ENCODE assay signal across 19 cellular contexts in genomic region chr14:68082698-68083291, GRCh38.
DNase-seq lines count a peak whose midpoint lies in the region; ATAC-seq, FAIRE-seq and TF ChIP-seq lines count a peak whose summit lies in the region.
"Had no signal": no experiment of that assay in that cellular context is flagged by ENCODE, and none has a peak within 500 bp of the region (broad histone marks: within the 10 kb centered on the region; RNA-seq: fewer than 3 reads in every experiment).

No MANE protein-coding gene starts in this region.

- H3K36me3 ChIP-seq in HCT116 (ENCODE audit: control insufficient read depth in 1 of 2, insufficient read depth in 2 of 2, low read length in 2 of 2) (no peaks in the 10 kb centered on the region), uterus (no peaks in the 10 kb centered on the region), colonic mucosa (no peaks in the 10 kb centered on the region)

- no peaks in the 10 kb centered on the region for H3K27me3 ChIP-seq in HCT116 (ENCODE audit: insufficient read depth, low read length)
- H3K27me3 ChIP-seq in uterus = no peaks in the 10 kb centered on the region
- no peaks in the 10 kb centered on the region for H3K27me3 ChIP-seq in colonic mucosa

- H3K79me2 ChIP-seq in HCT116 (ENCODE audit: insufficient read depth, low read length) = no peaks in the 10 kb centered on the region

- H4K20me1 ChIP-seq in HCT116 (ENCODE audit: insufficient read depth) = no peaks in the 10 kb centered on the region

- TF ChIP-seq RAD21 in HCT116 (IDR thresholded peaks at IDR 0.05; ENCODE audit: low read depth) = no peak

- H2AFZ ChIP-seq in HCT116 (ENCODE audit: low read depth, low read length, poor library complexity, severe bottlenecking) = no peak overlapping the region

- no peak overlapping the region for H3K4me3 ChIP-seq in HCT116 (replicated peaks in 1 of 2; ENCODE audit: low read depth in 1 of 2, low read length in 2 of 2)
- no peak overlapping the region for H3K4me3 ChIP-seq in epithelial cell of esophagus (ENCODE audit: low read length)
- H3K4me3 ChIP-seq in uterus = no peak overlapping the region
- H3K4me3 ChIP-seq in colonic mucosa = no peak overlapping the region

- ATAC-seq in HCT116 = no peak

- H3K9ac ChIP-seq in HCT116 (ENCODE audit: low read length) (no peak overlapping the region), colonic mucosa (ENCODE audit: low read depth in 2 of 2, low read length in 2 of 2) (no peak overlapping the region)

- POLR2A ChIA-PET in HCT116 (lab: Charles Lee) = no interaction called here

- DNase-seq in HCT116 (ENCODE audit: low read depth, low spot score) (no peak), epithelial cell of esophagus (ENCODE audit: low read depth) (peak; percentile 41), uterus (no peak), NCI-H2081 (lab: John Stamatoyannopoulos, UW) (no peak), colonic mucosa (no peak), EL (no peak)
- DNase-seq: AML-193, DMS79, GOT3, KG1, MV-4-11, NCI-H1694 treated with DMSO at 0.1 percent for 48 hours, NCI-H2107, NCI-H510A, NCI-H774, OCI-M1, RPMI8226 had no signal

- TF ChIP-seq CTCF in HCT116 (IDR thresholded peaks at IDR 0.05 in 2 of 3, conservative IDR thresholded peaks at IDR 0.05 in 1 of 3; ENCODE audit: borderline replicate concordance in 1 of 3, insufficient read depth in 1 of 3, low read depth in 2 of 3, low read length in 2 of 3) (no peak), epithelial cell of esophagus (IDR thresholded peaks at IDR 0.05; ENCODE audit: insufficient read depth, low read depth, low read length, missing control alignments) (no peak), uterus (IDR thresholded peaks at IDR 0.05) (no peak), colonic mucosa (IDR thresholded peaks at IDR 0.05) (no peak)

- H3K27ac ChIP-seq in HCT116 (ENCODE audit: low read depth, low read length) (peak overlapping the region; percentile 74; the same call in 1 of the 2 replicates), uterus (peak overlapping the region; percentile 43 to 79), colonic mucosa (no peak overlapping the region)
- H3K27ac ChIP-seq: C4-2B had no signal

- no peaks in the 10 kb centered on the region for H3K9me3 ChIP-seq in HCT116 (ENCODE audit: control insufficient read depth in 1 of 2, insufficient read depth in 1 of 2, low read depth in 1 of 2, low read length in 2 of 2)
- H3K9me3 ChIP-seq in uterus = no peaks in the 10 kb centered on the region
- no peaks in the 10 kb centered on the region for H3K9me3 ChIP-seq in colonic mucosa

- H3K9me2 ChIP-seq in HCT116 (ENCODE audit: insufficient read depth) = no peaks in the 10 kb centered on the region

- H3K4me2 ChIP-seq in HCT116 (ENCODE audit: low read length) = no peak overlapping the region

- H3K4me1 ChIP-seq in HCT116 (ENCODE audit: control insufficient read depth in 1 of 2, insufficient read depth in 2 of 2, low read length in 2 of 2) = peaks cover 3 to 80% of the 10 kb centered on the region in 2 experiments
- H3K4me1 ChIP-seq in uterus = no peaks in the 10 kb centered on the region
- no peaks in the 10 kb centered on the region for H3K4me1 ChIP-seq in colonic mucosa

- CTCF ChIA-PET in HCT116 (lab: Charles Lee) = no interaction called here

- no TSS peak for BruUV-seq in HCT116 (replicated peaks; lab: Mats Ljungman, UMichigan)

- intact Hi-C loops in HCT116 (cut with micrococcal nuclease) (loop anchor here (5.0 to 10.0 kb wide), 2 partner anchors 165 to 732 kb away; no protein-coding TSS in a partner anchor), uterus (cut with DNase I; ENCODE audit: low total_unique reads) (no loop called here), colonic mucosa (cut with DNase I) (no loop called here)

- TF ChIP-seq POLR2A in HCT116 (IDR thresholded peaks at IDR 0.05; ENCODE audit: borderline replicate concordance, extremely low read depth, insufficient read depth, insufficient read length) (no peak), uterus (IDR thresholded peaks at IDR 0.05) (no peak)

- FAIRE-seq in TTC549 (lab: Jason Lieb, UNC) = peak; percentile 33

- RAD21 ChIA-PET in HCT116 (lab: Charles Lee; ENCODE audit: low non-redundant PET in 1 of 2, low total read pairs in 2 of 2, uncharacterized antibody in 2 of 2, unreplicated experiment in 2 of 2) = no interaction called here

TF ChIP-seq in HCT116, 20 proteins besides CTCF, POLR2A, EP300 and RAD21:
- no peak for TF ChIP-seq EGR1 (IDR thresholded peaks at IDR 0.05; ENCODE audit: low read depth)
- TF ChIP-seq, protein P1, sequence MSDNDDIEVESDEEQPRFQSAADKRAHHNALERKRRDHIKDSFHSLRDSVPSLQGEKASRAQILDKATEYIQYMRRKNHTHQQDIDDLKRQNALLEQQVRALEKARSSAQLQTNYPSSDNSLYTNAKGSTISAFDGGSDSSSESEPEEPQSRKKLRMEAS (IDR thresholded peaks at IDR 0.05) = no peak
- TF ChIP-seq EZH2 (IDR thresholded peaks at IDR 0.05) = no peak
- TF ChIP-seq ZBTB33 (IDR thresholded peaks at IDR 0.05; ENCODE audit: extremely low read depth, insufficient replicate concordance, low read length) = no peak
